3 cellular contexts compared by ENCODE assay signal in genomic region chr4:14912426-14912825, GRCh38.
"Had no signal": no experiment of that assay in that cellular context is flagged by ENCODE, and none has a peak within 500 bp of the region (broad histone marks: within the 10 kb centered on the region; RNA-seq: fewer than 3 reads in every experiment).

No MANE protein-coding gene starts in this region.

- DNase-seq: GDM1, GF-D8 had no signal

- H3K4me3 ChIP-seq: GM12878 had no signal

- ATAC-seq: GM12878 had no signal
